Comparison of ENCODE assay signal across 18 cellular contexts in genomic region chr9:21710792-21711191, GRCh38.
DNase-seq lines count a peak whose midpoint lies in the region; ATAC-seq, FAIRE-seq and TF ChIP-seq lines count a peak whose summit lies in the region.
"Had no signal": no experiment of that assay in that cellular context is flagged by ENCODE, and none has a peak within 500 bp of the region (broad histone marks: within the 10 kb centered on the region; RNA-seq: fewer than 3 reads in every experiment).

No MANE protein-coding gene starts in this region.

- peak overlapping the region; percentile 5 for H3K27ac Mint-ChIP-seq in astrocyte (ENCODE audit: unreplicated experiment)
- peak overlapping the region in 4 of 9 donors; percentile 32 to 46 (median 44) for H3K27ac Mint-ChIP-seq in naive thymus-derived CD4-positive, alpha-beta T cell
- H3K27ac Mint-ChIP-seq: CD8-positive, alpha-beta memory T cell had no signal

- FAIRE-seq in astrocyte (lab: Jason Lieb, UNC) = no peak
- FAIRE-seq: GM18507 had no signal

- ATAC-seq in HG03342 (IDR thresholded peaks at IDR 0.05; ENCODE audit: unreplicated experiment) = peak; percentile 42
- ATAC-seq in naive thymus-derived CD4-positive, alpha-beta T cell = no peak
- ATAC-seq in aorta (ENCODE audit: low FRiP score) = no peak
- ATAC-seq: right lobe of liver had no signal

- intact Hi-C loops in naive thymus-derived CD4-positive, alpha-beta T cell (cut with micrococcal nuclease) = no loop called here
- intact Hi-C loops in aorta (cut with DNase I) = loop anchor here in 1 of 2 donors (5.0 kb wide), 1 partner anchor 77 kb away; no protein-coding TSS in a partner anchor

- no peaks in the 10 kb centered on the region for H3K27me3 Mint-ChIP-seq in astrocyte (ENCODE audit: low read depth, unreplicated experiment)
- H3K27me3 Mint-ChIP-seq in naive thymus-derived CD4-positive, alpha-beta T cell = peaks cover 0 to 27% (median 0%) of the 10 kb centered on the region in 5 donors

- no peaks in the 10 kb centered on the region for H3K36me3 Mint-ChIP-seq in astrocyte (ENCODE audit: low read depth, unreplicated experiment)
- peaks cover 0 to 2% (median under 1%) of the 10 kb centered on the region in 5 donors for H3K36me3 Mint-ChIP-seq in naive thymus-derived CD4-positive, alpha-beta T cell
- H3K36me3 Mint-ChIP-seq: CD8-positive, alpha-beta memory T cell had no signal

- TF ChIP-seq CTCF in astrocyte (IDR thresholded peaks at IDR 0.05; ENCODE audit: insufficient read depth, low read depth, low read length) = no peak

- CTCF ChIA-PET in naive thymus-derived CD4-positive, alpha-beta T cell (lab: Charles Lee) = interaction anchor here (0.6 to 5.6 kb wide), 5 partner anchors 72 to 244 kb away, joined by 3 to 76 read pairs (median 3); no protein-coding TSS in a partner anchor

- no peaks in the 10 kb centered on the region for H4K20me1 ChIP-seq in astrocyte (ENCODE audit: insufficient read depth, low read length)

- POLR2A ChIA-PET in naive thymus-derived CD4-positive, alpha-beta T cell (lab: Charles Lee) = no interaction called here

- H3K36me3 ChIP-seq in astrocyte (ENCODE audit: insufficient read depth, low read length) (no peaks in the 10 kb centered on the region), aorta (ENCODE audit: control insufficient read depth in 1 of 2, insufficient read depth in 2 of 2, low read length in 1 of 2) (no peaks in the 10 kb centered on the region)
- no peaks in the 10 kb centered on the region for H3K36me3 ChIP-seq in naive thymus-derived CD4-positive, alpha-beta T cell (ENCODE audit: control insufficient read depth in 2 of 3, insufficient read depth in 3 of 3, low read length in 3 of 3)
- H3K36me3 ChIP-seq: right lobe of liver had no signal

- no peaks in the 10 kb centered on the region for H3K79me2 ChIP-seq in astrocyte (ENCODE audit: insufficient read depth, low read length)

- no peak overlapping the region for H3K4me3 Mint-ChIP-seq in astrocyte (ENCODE audit: unreplicated experiment)
- H3K4me3 Mint-ChIP-seq in naive thymus-derived CD4-positive, alpha-beta T cell = no peak overlapping the region

- H3K9me3 ChIP-seq in astrocyte (ENCODE audit: insufficient read depth, low read depth, low read length) (no peaks in the 10 kb centered on the region), aorta (ENCODE audit: control insufficient read depth, low read length) (no peaks in the 10 kb centered on the region)
- no peaks in the 10 kb centered on the region for H3K9me3 ChIP-seq in naive thymus-derived CD4-positive, alpha-beta T cell (ENCODE audit: control insufficient read depth in 2 of 3, low read length in 3 of 3)
- H3K9me3 ChIP-seq: right lobe of liver had no signal

- H3K4me3 ChIP-seq in astrocyte (ENCODE audit: insufficient read depth, low read depth, low read length) (no peak overlapping the region), aorta (ENCODE audit: low read length in 2 of 2) (no peak overlapping the region)
- no peak overlapping the region for H3K4me3 ChIP-seq in naive thymus-derived CD4-positive, alpha-beta T cell (ENCODE audit: low read length)
- H3K4me3 ChIP-seq: right lobe of liver had no signal

- peaks cover 16% of the 10 kb centered on the region for H3K4me1 Mint-ChIP-seq in astrocyte (ENCODE audit: low read depth, unreplicated experiment)
- H3K4me1 Mint-ChIP-seq in naive thymus-derived CD4-positive, alpha-beta T cell = peaks cover 0 to 22% (median 15%) of the 10 kb centered on the region in 7 donors

- H3K27ac ChIP-seq in astrocyte (ENCODE audit: low read depth, low read length) (peak overlapping the region; percentile 3), aorta (ENCODE audit: low read depth in 1 of 2, low read length in 2 of 2) (no peak overlapping the region)
- H3K27ac ChIP-seq in naive thymus-derived CD4-positive, alpha-beta T cell (ENCODE audit: low read depth, low read length) = no peak overlapping the region
- H3K27ac ChIP-seq: right lobe of liver had no signal

- DNase-seq in EH (ENCODE audit: low read depth) (peak; percentile 38), astrocyte (ENCODE audit: low read depth) (peak; percentile 66), H4 (ENCODE audit: low spot score) (no peak), NOMO-1 (lab: John Stamatoyannopoulos, UW; ENCODE audit: unreplicated experiment in 2 of 2) (no peak), aorta (no peak)
- peak in 6 of 9 donors; percentile 1 to 36 (median 30) for DNase-seq in naive thymus-derived CD4-positive, alpha-beta T cell
- DNase-seq: amniotic stem cell; CD8-positive, alpha-beta memory T cell; GF-D8; GOT3; Kasumi-1; NCI-H774; right lobe of liver; SHP77 treated with DMSO at 0.1 percent for 48 hours; T-helper 9 cell had no signal

- no peak overlapping the region for H2AFZ ChIP-seq in astrocyte (ENCODE audit: low read depth, low read length)

- 47 to 48% methylated on average over 2 of the region's 2 CpGs for WGBS in aorta, 2 donors

- H3K27me3 ChIP-seq in astrocyte (ENCODE audit: insufficient read depth, low read length) = no peaks in the 10 kb centered on the region
- no peaks in the 10 kb centered on the region for H3K27me3 ChIP-seq in naive thymus-derived CD4-positive, alpha-beta T cell (ENCODE audit: control insufficient read depth in 2 of 2, insufficient read depth in 2 of 2, low read length in 2 of 2)
- H3K27me3 ChIP-seq in aorta (ENCODE audit: control insufficient read depth in 1 of 2, insufficient read depth in 2 of 2, low read length in 1 of 2) = no peaks in the 10 kb centered on the region
- H3K27me3 ChIP-seq: right lobe of liver had no signal

- no peak overlapping the region for H3K9ac ChIP-seq in astrocyte (ENCODE audit: low read length)

- H3K4me2 ChIP-seq in astrocyte (ENCODE audit: low read length) = peak overlapping the region; percentile 27

- peaks cover 4% of the 10 kb centered on the region for H3K9me3 Mint-ChIP-seq in astrocyte (ENCODE audit: unreplicated experiment)
- H3K9me3 Mint-ChIP-seq in naive thymus-derived CD4-positive, alpha-beta T cell = peaks cover 0 to 4% (median under 1%) of the 10 kb centered on the region in 11 donors
- H3K9me3 Mint-ChIP-seq: CD8-positive, alpha-beta memory T cell; neural crest cell had no signal

- H3K4me1 ChIP-seq in astrocyte (ENCODE audit: insufficient read depth, low read length) (peaks cover 13% of the 10 kb centered on the region), aorta (ENCODE audit: control insufficient read depth in 1 of 2, insufficient read depth in 2 of 2, low read length in 2 of 2) (no peaks in the 10 kb centered on the region)
- no peaks in the 10 kb centered on the region for H3K4me1 ChIP-seq in naive thymus-derived CD4-positive, alpha-beta T cell (ENCODE audit: control insufficient read depth in 2 of 2, insufficient read depth in 2 of 2, low read length in 2 of 2)
- H3K4me1 ChIP-seq: right lobe of liver had no signal

Comparison
In these comparisons a context has a peak if more than half of its experiments do, and no peak if none do; other contexts are left out.
1. DNase-seq: peak in EH (single experiment), astrocyte (single experiment) and naive thymus-derived CD4-positive, alpha-beta T cell (6 of 9); none in H4 (single experiment), NOMO-1 (0 of 2) and aorta (0 of 2).